In the genomic region with DNA sequence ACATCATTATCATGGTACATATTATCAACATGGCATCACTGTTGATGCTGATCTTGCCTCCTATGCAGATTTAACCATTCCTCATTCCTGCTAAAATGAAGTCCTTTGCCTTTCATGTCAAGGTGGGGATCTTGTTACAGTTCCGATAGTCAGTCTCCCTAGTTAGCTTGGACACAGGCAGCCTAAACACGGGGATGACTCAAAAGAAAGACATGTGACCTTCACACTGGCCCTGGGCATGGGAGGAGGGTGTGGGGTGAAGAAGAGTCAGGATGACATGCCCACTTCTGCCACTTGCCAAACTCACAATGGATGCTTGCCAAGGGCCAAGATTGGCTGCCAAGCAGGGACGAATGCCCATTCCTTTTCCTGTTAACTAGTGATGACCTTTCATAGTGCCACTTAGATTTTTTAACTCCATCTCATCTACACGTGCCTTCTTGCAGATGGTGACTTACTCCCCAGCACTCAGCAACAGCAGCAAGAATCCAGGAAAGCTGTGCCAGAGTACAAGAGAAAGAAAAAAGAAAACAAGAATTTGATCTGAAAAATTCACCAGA, we compare ENCODE assay signal across 2 cellular contexts.
TF ChIP-seq lines count a peak whose summit lies in the region.

No MANE protein-coding gene starts in this region.

TF ChIP-seq in IMR-90, 13 proteins besides CTCF, POLR2A, EP300 and RAD21:
- TF ChIP-seq RCOR1 (IDR thresholded peaks at IDR 0.05; ENCODE audit: insufficient replicate concordance, low read length) (peak; percentile 88), CEBPB (IDR thresholded peaks at IDR 0.05; ENCODE audit: low read depth, low read length) (no peak), MAFK (IDR thresholded peaks at IDR 0.05; ENCODE audit: low read depth, low read length) (peak; percentile 66), CHD1 (IDR thresholded peaks at IDR 0.05; ENCODE audit: low read depth, low read length) (no peak), FOS (IDR thresholded peaks at IDR 0.05; ENCODE audit: low read depth, low read length) (peak; percentile 66), MXI1 (IDR thresholded peaks at IDR 0.05; ENCODE audit: borderline replicate concordance, low read depth, low read length) (peak; percentile 61; the same call in 1 of the 2 replicates), MAZ (IDR thresholded peaks at IDR 0.05; ENCODE audit: borderline replicate concordance, low read depth, low read length) (no peak), NFE2L2 (IDR thresholded peaks at IDR 0.05; ENCODE audit: low read depth, low read length) (no peak; the same call in 1 of the 2 replicates), RFX5 (IDR thresholded peaks at IDR 0.05; ENCODE audit: low read depth, low read length) (no peak), BHLHE40 (IDR thresholded peaks at IDR 0.05; ENCODE audit: low read depth, low read length) (peak; percentile 92), SMC3 (IDR thresholded peaks at IDR 0.05; ENCODE audit: low read depth, low read length) (no peak)
- TF ChIP-seq, protein P1, sequence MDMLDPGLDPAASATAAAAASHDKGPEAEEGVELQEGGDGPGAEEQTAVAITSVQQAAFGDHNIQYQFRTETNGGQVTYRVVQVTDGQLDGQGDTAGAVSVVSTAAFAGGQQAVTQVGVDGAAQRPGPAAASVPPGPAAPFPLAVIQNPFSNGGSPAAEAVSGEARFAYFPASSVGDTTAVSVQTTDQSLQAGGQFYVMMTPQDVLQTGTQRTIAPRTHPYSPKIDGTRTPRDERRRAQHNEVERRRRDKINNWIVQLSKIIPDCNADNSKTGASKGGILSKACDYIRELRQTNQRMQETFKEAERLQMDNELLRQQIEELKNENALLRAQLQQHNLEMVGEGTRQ (IDR thresholded peaks at IDR 0.05; ENCODE audit: low read depth, low read length): peak; percentile 29; the same call in 1 of the 2 replicates
- TF ChIP-seq, protein P2, sequence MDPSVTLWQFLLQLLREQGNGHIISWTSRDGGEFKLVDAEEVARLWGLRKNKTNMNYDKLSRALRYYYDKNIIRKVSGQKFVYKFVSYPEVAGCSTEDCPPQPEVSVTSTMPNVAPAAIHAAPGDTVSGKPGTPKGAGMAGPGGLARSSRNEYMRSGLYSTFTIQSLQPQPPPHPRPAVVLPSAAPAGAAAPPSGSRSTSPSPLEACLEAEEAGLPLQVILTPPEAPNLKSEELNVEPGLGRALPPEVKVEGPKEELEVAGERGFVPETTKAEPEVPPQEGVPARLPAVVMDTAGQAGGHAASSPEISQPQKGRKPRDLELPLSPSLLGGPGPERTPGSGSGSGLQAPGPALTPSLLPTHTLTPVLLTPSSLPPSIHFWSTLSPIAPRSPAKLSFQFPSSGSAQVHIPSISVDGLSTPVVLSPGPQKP (IDR thresholded peaks at IDR 0.05; ENCODE audit: borderline replicate concordance, low read depth, low read length): no peak
TF ChIP-seq in IMR-90: peak in this region for 6.

TF ChIP-seq in GM12878, 131 proteins besides CTCF, POLR2A, EP300 and RAD21:
- no peak for TF ChIP-seq KLF5 (IDR thresholded peaks at IDR 0.05; ENCODE audit: partially characterized antibody)
- TF ChIP-seq HDAC6 (IDR thresholded peaks at IDR 0.05; ENCODE audit: unreplicated experiment): no peak
- 0 out of 2 replicates have a peak, but pooled peaks have one; percentile 19 for TF ChIP-seq FOXK2 (IDR thresholded peaks at IDR 0.05)
- no peak for TF ChIP-seq NR2C1 (IDR thresholded peaks at IDR 0.05)
- TF ChIP-seq, protein P3, sequence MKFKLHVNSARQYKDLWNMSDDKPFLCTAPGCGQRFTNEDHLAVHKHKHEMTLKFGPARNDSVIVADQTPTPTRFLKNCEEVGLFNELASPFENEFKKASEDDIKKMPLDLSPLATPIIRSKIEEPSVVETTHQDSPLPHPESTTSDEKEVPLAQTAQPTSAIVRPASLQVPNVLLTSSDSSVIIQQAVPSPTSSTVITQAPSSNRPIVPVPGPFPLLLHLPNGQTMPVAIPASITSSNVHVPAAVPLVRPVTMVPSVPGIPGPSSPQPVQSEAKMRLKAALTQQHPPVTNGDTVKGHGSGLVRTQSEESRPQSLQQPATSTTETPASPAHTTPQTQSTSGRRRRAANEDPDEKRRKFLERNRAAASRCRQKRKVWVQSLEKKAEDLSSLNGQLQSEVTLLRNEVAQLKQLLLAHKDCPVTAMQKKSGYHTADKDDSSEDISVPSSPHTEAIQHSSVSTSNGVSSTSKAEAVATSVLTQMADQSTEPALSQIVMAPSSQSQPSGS (IDR thresholded peaks at IDR 0.05; ENCODE audit: low read length): no peak
- TF ChIP-seq RB1 (IDR thresholded peaks at IDR 0.05; ENCODE audit: borderline replicate concordance): no peak
TF ChIP-seq in GM12878: peak in this region for 1.
